ENCODE assay signal across 16 cellular contexts in genomic region chr20:3340443-3340842, GRCh38.
DNase-seq lines count a peak whose midpoint lies in the region; ATAC-seq and TF ChIP-seq lines count a peak whose summit lies in the region.
"Had no signal": no experiment of that assay in that cellular context is flagged by ENCODE, and none has a peak within 500 bp of the region (broad histone marks: within the 10 kb centered on the region; RNA-seq: fewer than 3 reads in every experiment).

No MANE protein-coding gene starts in this region.

- ATAC-seq in left ventricle myocardium superior (peak; percentile 94), sciatic nerve (peak; percentile 76), GM21367 (IDR thresholded peaks at IDR 0.05; ENCODE audit: unreplicated experiment) (no peak), GM21717 (IDR thresholded peaks at IDR 0.05; ENCODE audit: unreplicated experiment) (no peak)
- ATAC-seq: activated CD8-positive, alpha-beta T cell treated with anti-CD3 and anti-CD28 coated beads, Interleukin-2, amount 10 ng/mL, durations not matched to agents 7 days and 5 days had no signal

- no peak for TF ChIP-seq CTCF in type B pancreatic cell (conservative IDR thresholded peaks at IDR 0.05)

- H3K4me3 Mint-ChIP-seq in type B pancreatic cell: no peak overlapping the region
- no peak overlapping the region for H3K4me3 Mint-ChIP-seq in activated T-helper 1 cell treated with anti-CD3 and anti-CD28 coated beads, Interleukin-12 subunit alpha, Interleukin-12 subunit beta, Interleukin-2, Interleukin-4 antibody, amounts not matched to agents 30 ng/mL and 10 ng/mL and 1 ng/mL, durations not matched to agents 14 hours and 24 hours and 36 hours
- H3K4me3 Mint-ChIP-seq: activated CD8-positive, alpha-beta T cell treated with anti-CD3 and anti-CD28 coated beads, Interleukin-2, amount 10 ng/mL, durations not matched to agents 7 days and 5 days; activated naive CD8-positive, alpha-beta T cell; H9; mesothelial cell of epicardium had no signal

- H3K36me3 Mint-ChIP-seq in type B pancreatic cell: peaks cover 37% of the 10 kb centered on the region
- no peaks in the 10 kb centered on the region for H3K36me3 Mint-ChIP-seq in activated T-helper 1 cell treated with anti-CD3 and anti-CD28 coated beads, Interleukin-12 subunit alpha, Interleukin-12 subunit beta, Interleukin-2, Interleukin-4 antibody, amounts not matched to agents 30 ng/mL and 10 ng/mL and 1 ng/mL, durations not matched to agents 14 hours and 24 hours and 36 hours (ENCODE audit: low read depth)

- H3K4me1 Mint-ChIP-seq in type B pancreatic cell (ENCODE audit: unreplicated experiment): no peaks in the 10 kb centered on the region
- H3K4me1 Mint-ChIP-seq in activated T-helper 1 cell treated with anti-CD3 and anti-CD28 coated beads, Interleukin-12 subunit alpha, Interleukin-12 subunit beta, Interleukin-2, Interleukin-4 antibody, amounts not matched to agents 30 ng/mL and 10 ng/mL and 1 ng/mL, durations not matched to agents 14 hours and 24 hours and 36 hours (ENCODE audit: low read depth): no peaks in the 10 kb centered on the region
- H3K4me1 Mint-ChIP-seq: mesothelial cell of epicardium had no signal

- DNase-seq in DMS 273 treated with DMSO at 0.1 percent for 48 hours (lab: John Stamatoyannopoulos, UW) (peak; percentile 77), amniotic epithelial cell (ENCODE audit: low read depth) (peak; percentile 8), left ventricle myocardium superior (peak; percentile 91), sciatic nerve (ENCODE audit: low spot score) (peak; percentile 64), type B pancreatic cell (ENCODE audit: extremely low spot score, unreplicated experiment) (no peak)
- no peak for DNase-seq in activated T-helper 1 cell treated with anti-CD3 and anti-CD28 coated beads, Interleukin-12 subunit alpha, Interleukin-12 subunit beta, Interleukin-2, Interleukin-4 antibody, amounts not matched to agents 30 ng/mL and 10 ng/mL and 1 ng/mL, durations not matched to agents 14 hours and 24 hours and 36 hours (ENCODE audit: low spot score)
- DNase-seq: activated CD8-positive, alpha-beta T cell treated with anti-CD3 and anti-CD28 coated beads, Interleukin-2, amount 10 ng/mL, durations not matched to agents 7 days and 5 days; glutamatergic neuron; H9; NCI-H146; T-helper 1 cell; uterus had no signal

- no peaks in the 10 kb centered on the region for H3K9me3 Mint-ChIP-seq in type B pancreatic cell
- no peaks in the 10 kb centered on the region for H3K9me3 Mint-ChIP-seq in activated T-helper 1 cell treated with anti-CD3 and anti-CD28 coated beads, Interleukin-12 subunit alpha, Interleukin-12 subunit beta, Interleukin-2, Interleukin-4 antibody, amounts not matched to agents 30 ng/mL and 10 ng/mL and 1 ng/mL, durations not matched to agents 14 hours and 24 hours and 36 hours

- H3K27ac Mint-ChIP-seq in type B pancreatic cell: no peak overlapping the region
- no peak overlapping the region for H3K27ac Mint-ChIP-seq in activated T-helper 1 cell treated with anti-CD3 and anti-CD28 coated beads, Interleukin-12 subunit alpha, Interleukin-12 subunit beta, Interleukin-2, Interleukin-4 antibody, amounts not matched to agents 30 ng/mL and 10 ng/mL and 1 ng/mL, durations not matched to agents 14 hours and 24 hours and 36 hours
- H3K27ac Mint-ChIP-seq: activated CD8-positive, alpha-beta T cell treated with anti-CD3 and anti-CD28 coated beads, Interleukin-2, amount 10 ng/mL, durations not matched to agents 7 days and 5 days; activated naive CD8-positive, alpha-beta T cell; mesothelial cell of epicardium had no signal

- no peaks in the 10 kb centered on the region for H3K27me3 Mint-ChIP-seq in type B pancreatic cell
- H3K27me3 Mint-ChIP-seq in activated T-helper 1 cell treated with anti-CD3 and anti-CD28 coated beads, Interleukin-12 subunit alpha, Interleukin-12 subunit beta, Interleukin-2, Interleukin-4 antibody, amounts not matched to agents 30 ng/mL and 10 ng/mL and 1 ng/mL, durations not matched to agents 14 hours and 24 hours and 36 hours (ENCODE audit: insufficient read depth): peaks cover 2% of the 10 kb centered on the region
- H3K27me3 Mint-ChIP-seq: activated naive CD8-positive, alpha-beta T cell had no signal

- intact Hi-C loops in left ventricle myocardium superior (cut with micrococcal nuclease): no loop called here
- intact Hi-C loops in sciatic nerve (cut with DNase I): no loop called here
- intact Hi-C loops in activated T-helper 1 cell treated with anti-CD3 and anti-CD28 coated beads, Interleukin-12 subunit alpha, Interleukin-12 subunit beta, Interleukin-2, Interleukin-4 antibody, amounts not matched to agents 30 ng/mL and 10 ng/mL and 1 ng/mL, durations not matched to agents 14 hours and 24 hours and 36 hours (cut with micrococcal nuclease): no loop called here

Comparison
In these comparisons a context has a peak if more than half of its experiments do, and no peak if none do; other contexts are left out.
1. DNase-seq: peak in DMS 273 treated with DMSO at 0.1 percent for 48 hours (single experiment), amniotic epithelial cell (single experiment), left ventricle myocardium superior (single experiment) and sciatic nerve (single experiment); none in type B pancreatic cell (single experiment) and activated T-helper 1 cell treated with anti-CD3 and anti-CD28 coated beads, Interleukin-12 subunit alpha, Interleukin-12 subunit beta, Interleukin-2, Interleukin-4 antibody, amounts not matched to agents 30 ng/mL and 10 ng/mL and 1 ng/mL, durations not matched to agents 14 hours and 24 hours and 36 hours (single experiment).
2. ATAC-seq: peak in left ventricle myocardium superior (single experiment) and sciatic nerve (single experiment); none in GM21367 (single experiment) and GM21717 (single experiment).